Comparison of ENCODE assay signal across 1 cellular context in the genomic region with DNA sequence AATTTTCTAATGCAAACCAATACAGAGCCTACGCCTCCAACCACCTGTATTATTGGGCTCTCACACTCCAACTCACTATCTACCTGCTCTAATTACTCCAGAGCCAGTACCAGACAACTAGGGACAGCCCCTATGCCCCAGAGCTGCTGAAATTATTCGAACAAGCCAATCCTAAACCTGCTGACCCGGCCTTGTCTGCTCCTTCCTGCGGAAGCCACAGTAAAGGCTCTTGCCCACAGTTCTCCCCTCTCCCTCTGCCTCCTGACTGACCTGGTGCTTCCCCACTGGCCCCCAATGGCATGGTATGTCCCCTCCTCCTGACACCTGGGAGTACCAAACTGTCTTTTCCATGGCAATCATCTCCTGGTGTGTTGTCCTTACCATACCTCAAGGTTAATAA.
TF ChIP-seq lines count a peak whose summit lies in the region.

No MANE protein-coding gene starts in this region.

TF ChIP-seq in endothelial cell of umbilical vein, 7 proteins besides CTCF, POLR2A, EP300 and RAD21 (continued from another document):
- TF ChIP-seq MAX (IDR thresholded peaks at IDR 0.05; ENCODE audit: insufficient read depth, insufficient read length), result no peak
- no peak for TF ChIP-seq MYC (IDR thresholded peaks at IDR 0.05; ENCODE audit: low read depth, low read length)
TF ChIP-seq in endothelial cell of umbilical vein: peak in this region for 0.
